ENCODE assay signal across 12 cellular contexts in genomic region chr16:20612551-20613470, GRCh38. TPM values are rescaled to one million over a fixed set of nuclear protein-coding genes. Genes with fewer than 3 reads are reported as not detected.
DNase-seq lines count a peak whose midpoint lies in the region; ATAC-seq lines count a peak whose summit lies in the region.
"Had no signal": no experiment of that assay in that cellular context is flagged by ENCODE, and none has a peak within 500 bp of the region (broad histone marks: within the 10 kb centered on the region; RNA-seq: fewer than 3 reads in every experiment).

No MANE protein-coding gene starts in this region.

- intact Hi-C loops in head of caudate nucleus (cut with DNase I) = no loop called here

- no peak for ATAC-seq in HG02840 (IDR thresholded peaks at IDR 0.05; ENCODE audit: low FRiP score, unreplicated experiment)
- no peak for ATAC-seq in GM19467 (IDR thresholded peaks at IDR 0.05; ENCODE audit: unreplicated experiment)
- no peak for ATAC-seq in GM18867 (IDR thresholded peaks at IDR 0.05; ENCODE audit: unreplicated experiment)

- peak; percentile 42 for DNase-seq in DMS53 treated with DMSO at 0.1 percent for 48 hours (lab: John Stamatoyannopoulos, UW; ENCODE audit: unreplicated experiment)
- DNase-seq in NCI-H510A (lab: John Stamatoyannopoulos, UW) = peak; percentile 90
- DNase-seq in head of caudate nucleus = peak in 29 of 42 donors; percentile 23 to 76 (median 45)
- peak; percentile 9 for DNase-seq in occipital lobe (lab: John Stamatoyannopoulos, UW)
- no peak for DNase-seq in NCI-H446 (lab: John Stamatoyannopoulos, UW)
- DNase-seq: endodermal cell, glutamatergic neuron had no signal

RNA-seq across cellular contexts. Expression of gene ACSM2B, which starts 36.6 kb away (rescaled TPM):
- total RNA-seq in occipital lobe = not detected
- total RNA-seq: activated T-helper 1 cell treated with anti-CD3 and anti-CD28 coated beads, Interleukin-12 subunit alpha, Interleukin-12 subunit beta, Interleukin-2, Interleukin-4 antibody, amounts not matched to agents 30 ng/mL and 10 ng/mL and 1 ng/mL, durations not matched to agents 14 hours and 24 hours and 36 hours; endodermal cell; MCF 10A had no signal

Comparison
In these comparisons a context has a peak if more than half of its experiments do, and no peak if none do; other contexts are left out.
1. DNase-seq: peak in DMS53 treated with DMSO at 0.1 percent for 48 hours (single experiment), NCI-H510A (single experiment), head of caudate nucleus (29 of 42) and occipital lobe (single experiment); none in NCI-H446 (0 of 2).